Comparison of ENCODE assay signal across 16 cellular contexts in genomic region chr9:26133537-26133936, GRCh38.
DNase-seq lines count a peak whose midpoint lies in the region; TF ChIP-seq lines count a peak whose summit lies in the region.
"Had no signal": no experiment of that assay in that cellular context is flagged by ENCODE, and none has a peak within 500 bp of the region (broad histone marks: within the 10 kb centered on the region; RNA-seq: fewer than 3 reads in every experiment).

No MANE protein-coding gene starts in this region.

- TF ChIP-seq POLR2A in prostate gland (IDR thresholded peaks at IDR 0.05) (no peak), vagina (IDR thresholded peaks at IDR 0.05) (no peak)

- 62% methylated on average over 1 of the region's 1 CpG for WGBS in prostate gland

- DNase-seq in kidney glomerular epithelial cell (lab: John Stamatoyannopoulos, UW) (peak; percentile 38), renal cortical epithelial cell (ENCODE audit: low read depth) (peak; percentile 4), prostate gland (ENCODE audit: low spot score) (no peak), vagina (ENCODE audit: extremely low spot score in 2 of 2) (no peak)
- DNase-seq: AML-193; Caco-2; Calu3; CD4-positive, alpha-beta T cell; CD8-positive, alpha-beta T cell; DMS79 treated with DMSO at 0.1 percent for 48 hours; GF-D8 had no signal

- H3K9me3 ChIP-seq in prostate gland: no peaks in the 10 kb centered on the region
- H3K9me3 ChIP-seq in vagina: no peaks in the 10 kb centered on the region
- H3K9me3 ChIP-seq: A549; BLaER1 treated with 17β-estradiol and CSF1 and Interleukin-3, amounts not matched to agents 10 nM and 100 nM; Caco-2 had no signal

- H3K27me3 ChIP-seq in prostate gland (replicated peaks; ENCODE audit: insufficient read depth) (no peaks in the 10 kb centered on the region), vagina (no peaks in the 10 kb centered on the region)
- H3K27me3 ChIP-seq: BLaER1 treated with 17β-estradiol and CSF1 and Interleukin-3, amounts not matched to agents 10 nM and 100 nM had no signal

- no peaks in the 10 kb centered on the region for H3K36me3 ChIP-seq in prostate gland
- H3K36me3 ChIP-seq in vagina: no peaks in the 10 kb centered on the region
- H3K36me3 ChIP-seq: BLaER1 treated with 17β-estradiol and CSF1 and Interleukin-3, amounts not matched to agents 10 nM and 100 nM had no signal

- no peak overlapping the region for H3K27ac ChIP-seq in prostate gland
- no peak overlapping the region for H3K27ac ChIP-seq in vagina
- H3K27ac ChIP-seq: 22Rv1; A549; BLaER1 treated with 17β-estradiol and CSF1 and Interleukin-3, amounts not matched to agents 10 nM and 100 nM; C4-2B had no signal

- intact Hi-C loops in prostate gland (cut with DNase I) (no loop called here), vagina (cut with DNase I) (no loop called here)

- TF ChIP-seq RAD21 in Ishikawa (IDR thresholded peaks at IDR 0.05; ENCODE audit: low read depth): 0 out of 2 replicates have a peak, but pooled peaks have one; percentile 2

- TF ChIP-seq CTCF in prostate gland (IDR thresholded peaks at IDR 0.05) (no peak), vagina (IDR thresholded peaks at IDR 0.05) (no peak)

- no peak overlapping the region for H3K4me3 ChIP-seq in prostate gland
- H3K4me3 ChIP-seq in vagina: no peak overlapping the region
- H3K4me3 ChIP-seq: A549; BLaER1 treated with 17β-estradiol and CSF1 and Interleukin-3, amounts not matched to agents 10 nM and 100 nM had no signal

- peak; percentile 61 for TF ChIP-seq EP300 in Ishikawa (IDR thresholded peaks at IDR 0.05; ENCODE audit: borderline replicate concordance)

- H3K4me1 ChIP-seq in prostate gland (replicated peaks) (no peaks in the 10 kb centered on the region), vagina (no peaks in the 10 kb centered on the region)
- H3K4me1 ChIP-seq: A549, Caco-2 had no signal

TF ChIP-seq in Ishikawa, 13 proteins besides CTCF, POLR2A, EP300 and RAD21:
- peak; percentile 68 for TF ChIP-seq TEAD4 (IDR thresholded peaks at IDR 0.05)
- no peak for TF ChIP-seq TCF12 (IDR thresholded peaks at IDR 0.05; ENCODE audit: low read depth)

Comparison
In these comparisons a context has a peak if more than half of its experiments do, and no peak if none do; other contexts are left out.
1. DNase-seq: peak in kidney glomerular epithelial cell (single experiment) and renal cortical epithelial cell (single experiment); none in prostate gland (single experiment) and vagina (0 of 2).